28 cellular contexts compared by ENCODE assay signal in the genomic region with DNA sequence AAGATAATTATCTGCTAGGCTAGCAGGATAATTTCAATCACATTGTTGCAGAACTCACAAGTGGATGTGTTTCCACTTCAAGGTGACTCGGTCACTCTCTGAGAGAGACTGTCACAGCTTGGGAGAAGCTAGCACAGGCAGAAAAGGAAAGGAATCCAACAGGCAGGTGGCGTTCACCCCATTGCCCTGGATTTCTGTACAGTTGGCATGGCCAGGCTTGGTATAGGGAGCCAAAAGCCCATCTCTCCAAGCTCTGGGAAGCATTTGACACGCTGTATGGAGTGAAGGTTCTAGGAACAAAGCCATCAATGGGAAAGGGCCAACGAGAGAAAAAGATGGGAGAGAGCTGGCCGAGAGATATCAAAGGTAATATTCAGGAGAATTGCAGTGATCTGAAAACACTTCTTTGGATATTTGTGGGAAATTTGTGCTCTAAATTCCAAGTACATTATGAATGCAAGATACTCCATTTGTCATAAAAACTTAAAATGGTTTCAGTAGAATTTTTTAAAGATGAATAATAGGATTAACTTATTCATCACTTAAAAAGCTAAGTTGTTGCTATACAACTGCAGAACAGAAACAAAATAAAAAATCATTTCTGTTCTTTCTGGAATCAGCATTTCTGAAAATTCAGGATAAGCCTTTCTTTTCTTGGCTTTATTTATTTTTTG.
DNase-seq lines count a peak whose midpoint lies in the region; ATAC-seq and TF ChIP-seq lines count a peak whose summit lies in the region.
"Had no signal": no experiment of that assay in that cellular context is flagged by ENCODE, and none has a peak within 500 bp of the region (broad histone marks: within the 10 kb centered on the region; RNA-seq: fewer than 3 reads in every experiment).

No MANE protein-coding gene starts in this region.

- no peak overlapping the region for H2AFZ ChIP-seq in parathyroid adenoma
- H2AFZ ChIP-seq: hepatocyte had no signal

- no peaks in the 10 kb centered on the region for H3K79me2 ChIP-seq in parathyroid adenoma
- H3K79me2 ChIP-seq: hepatocyte had no signal

- H3K4me1 ChIP-seq in adipocyte (ENCODE audit: control insufficient read depth, insufficient read depth, low read length) (peaks cover 5% of the 10 kb centered on the region), parathyroid adenoma (no peaks in the 10 kb centered on the region)
- H3K4me1 ChIP-seq: HAP-1, psoas muscle, vagina had no signal

- no peak overlapping the region for H3K27ac ChIP-seq in parathyroid adenoma
- H3K27ac ChIP-seq: 22Rv1, cardiac muscle cell, hepatocyte, KMS-11, psoas muscle, thoracic aorta, vagina had no signal

- H3K36me3 ChIP-seq in adipocyte (ENCODE audit: control insufficient read depth, insufficient read depth, low read length, severe bottlenecking) (no peaks in the 10 kb centered on the region), parathyroid adenoma (ENCODE audit: control insufficient read depth, insufficient read depth, low read length) (no peaks in the 10 kb centered on the region)
- H3K36me3 ChIP-seq: cardiac muscle cell, HAP-1, thoracic aorta, vagina had no signal

- H3K9me3 ChIP-seq in adipocyte (ENCODE audit: control insufficient read depth, low read length), result no peaks in the 10 kb centered on the region
- no peaks in the 10 kb centered on the region for H3K9me3 ChIP-seq in parathyroid adenoma (ENCODE audit: control insufficient read depth, low read length)
- H3K9me3 ChIP-seq: HAP-1, psoas muscle, thoracic aorta, vagina had no signal

- peak; percentile 10 for TF ChIP-seq CTCF in parathyroid adenoma (IDR thresholded peaks at IDR 0.05)

- no peak overlapping the region for H3K4me2 ChIP-seq in parathyroid adenoma (ENCODE audit: low read length)
- H3K4me2 ChIP-seq: hepatocyte, KMS-11 had no signal

- H3K27me3 ChIP-seq in adipocyte (replicated peaks; ENCODE audit: control insufficient read depth, insufficient read depth, low read length) (no peaks in the 10 kb centered on the region), parathyroid adenoma (ENCODE audit: control insufficient read depth, insufficient read depth, low read length) (no peaks in the 10 kb centered on the region)
- H3K27me3 ChIP-seq: cardiac muscle cell, vagina had no signal

- ATAC-seq in left lobe of liver, result no peak
- ATAC-seq in HG03039 (IDR thresholded peaks at IDR 0.05; ENCODE audit: unreplicated experiment), result no peak
- ATAC-seq: activated CD4-positive, CD25-positive, alpha-beta regulatory T cell treated with anti-CD3 and anti-CD28 coated beads, Interleukin-2, amount 50 U/mL, for 24 hours; activated naive CD4-positive, alpha-beta T cell treated with anti-CD3 and anti-CD28 coated beads, Interleukin-2, amount 50 U/mL, for 72 hours; esophagus mucosa; left cardiac atrium; psoas muscle; stimulated activated naive CD8-positive, alpha-beta T cell treated with anti-CD3 and anti-CD28 coated beads, Interleukin-15, Interleukin-2, amounts not matched to agents 100 U/mL and 50 U/mL, for 24 hours had no signal

- no peak overlapping the region for H3K9ac ChIP-seq in adipocyte (ENCODE audit: low read length)
- H3K9ac ChIP-seq in parathyroid adenoma, result no peak overlapping the region
- H3K9ac ChIP-seq: KMS-11 had no signal

- DNase-seq in NCI-H1105 treated with DMSO at 0.1 percent for 48 hours (lab: John Stamatoyannopoulos, UW), result peak; percentile 41
- no peak for DNase-seq in NCI-H1105 (lab: John Stamatoyannopoulos, UW)
- peak; percentile 78 for DNase-seq in HCEC 1CT
- peak; percentile 29 for DNase-seq in adipocyte (ENCODE audit: low read depth)
- DNase-seq in left lobe of liver (ENCODE audit: low spot score), result no peak
- DNase-seq in activated T-cell treated with anti-CD3 and anti-CD28 coated beads for 4 hours, result no peak
- DNase-seq: activated CD4-positive, alpha-beta memory T cell treated with anti-CD3 and anti-CD28 coated beads for 36 hours; activated CD8-positive, alpha-beta memory T cell treated with anti-CD3 and anti-CD28 coated beads, Interleukin-2, amount 50 U/mL, for 4 hours; anterior cingulate cortex; endodermal cell; GDM1; left cardiac atrium; mesendoderm; NCI-H1436 treated with DMSO at 0.1 percent for 48 hours; psoas muscle; stimulated activated naive CD8-positive, alpha-beta T cell treated with anti-CD3 and anti-CD28 coated beads, Interleukin-15, Interleukin-2, amounts not matched to agents 100 U/mL and 50 U/mL, for 24 hours had no signal

- H3K4me3 ChIP-seq in adipocyte (ENCODE audit: low read length) (no peak overlapping the region), parathyroid adenoma (ENCODE audit: low read depth, low read length) (no peak overlapping the region)
- H3K4me3 ChIP-seq: cardiac muscle cell, HAP-1, hepatocyte, psoas muscle, thoracic aorta, vagina had no signal

Comparison
In these comparisons a context has a peak if more than half of its experiments do, and no peak if none do; other contexts are left out.
1. DNase-seq: peak in NCI-H1105 treated with DMSO at 0.1 percent for 48 hours (single experiment), HCEC 1CT (single experiment) and adipocyte (single experiment); none in NCI-H1105 (single experiment), left lobe of liver (single experiment) and activated T-cell treated with anti-CD3 and anti-CD28 coated beads for 4 hours (single experiment).